2 cellular contexts compared by ENCODE assay signal in the genomic region with DNA sequence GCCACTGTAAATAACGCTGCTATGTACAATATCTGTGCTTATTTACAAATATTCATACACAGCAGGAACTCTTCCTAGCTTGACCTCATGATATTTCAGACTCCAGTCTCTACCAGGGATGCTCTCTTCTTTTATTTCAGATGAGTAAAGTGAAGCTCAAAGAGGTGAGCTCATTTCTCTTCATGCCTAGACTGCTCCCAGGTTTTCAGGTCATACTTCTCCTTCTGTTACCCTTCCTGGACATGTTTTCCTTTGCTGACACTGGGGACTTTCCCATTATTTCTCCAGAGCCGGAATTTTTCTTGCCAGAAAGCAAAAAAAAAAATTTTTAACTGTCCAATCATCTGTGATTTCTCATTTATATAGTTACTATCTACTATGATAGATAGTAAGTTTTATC.
TF ChIP-seq lines count a peak whose summit lies in the region.

No MANE protein-coding gene starts in this region.

TF ChIP-seq in GM12878, 131 proteins besides CTCF, POLR2A, EP300 and RAD21:
- TF ChIP-seq, protein P1, sequence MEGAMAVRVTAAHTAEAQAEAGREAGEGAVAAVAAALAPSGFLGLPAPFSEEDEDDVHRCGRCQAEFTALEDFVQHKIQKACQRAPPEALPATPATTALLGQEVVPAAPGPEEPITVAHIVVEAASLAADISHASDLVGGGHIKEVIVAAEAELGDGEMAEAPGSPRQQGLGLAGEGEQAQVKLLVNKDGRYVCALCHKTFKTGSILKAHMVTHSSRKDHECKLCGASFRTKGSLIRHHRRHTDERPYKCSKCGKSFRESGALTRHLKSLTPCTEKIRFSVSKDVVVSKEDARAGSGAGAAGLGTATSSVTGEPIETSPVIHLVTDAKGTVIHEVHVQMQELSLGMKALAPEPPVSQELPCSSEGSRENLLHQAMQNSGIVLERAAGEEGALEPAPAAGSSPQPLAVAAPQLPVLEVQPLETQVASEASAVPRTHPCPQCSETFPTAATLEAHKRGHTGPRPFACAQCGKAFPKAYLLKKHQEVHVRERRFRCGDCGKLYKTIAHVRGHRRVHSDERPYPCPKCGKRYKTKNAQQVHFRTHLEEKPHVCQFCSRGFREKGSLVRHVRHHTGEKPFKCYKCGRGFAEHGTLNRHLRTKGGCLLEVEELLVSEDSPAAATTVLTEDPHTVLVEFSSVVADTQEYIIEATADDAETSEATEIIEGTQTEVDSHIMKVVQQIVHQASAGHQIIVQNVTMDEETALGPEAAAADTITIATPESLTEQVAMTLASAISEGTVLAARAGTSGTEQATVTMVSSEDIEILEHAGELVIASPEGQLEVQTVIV (IDR thresholded peaks at IDR 0.05; ENCODE audit: borderline replicate concordance, partially characterized antibody) = no peak
- TF ChIP-seq CREB1 (IDR thresholded peaks at IDR 0.05; ENCODE audit: low read depth) (no peak), NKRF (conservative IDR thresholded peaks at IDR 0.05) (no peak), ZNF24 (IDR thresholded peaks at IDR 0.05) (no peak), JUND (IDR thresholded peaks at IDR 0.05; ENCODE audit: low read depth, low read length) (no peak), RCOR1 (conservative IDR thresholded peaks at IDR 0.05; ENCODE audit: low read depth, low read length) (no peak), ZZZ3 (IDR thresholded peaks at IDR 0.05; ENCODE audit: control insufficient read depth, insufficient read length, low read depth) (no peak), BHLHE40 (IDR thresholded peaks at IDR 0.05; ENCODE audit: borderline replicate concordance in 1 of 2, low read depth in 2 of 2, low read length in 1 of 2) (no peak), ZNF384 (IDR thresholded peaks at IDR 0.05; ENCODE audit: borderline replicate concordance, low read depth, low read length) (no peak), JUNB (IDR thresholded peaks at IDR 0.05) (no peak)
- TF ChIP-seq, protein P2, sequence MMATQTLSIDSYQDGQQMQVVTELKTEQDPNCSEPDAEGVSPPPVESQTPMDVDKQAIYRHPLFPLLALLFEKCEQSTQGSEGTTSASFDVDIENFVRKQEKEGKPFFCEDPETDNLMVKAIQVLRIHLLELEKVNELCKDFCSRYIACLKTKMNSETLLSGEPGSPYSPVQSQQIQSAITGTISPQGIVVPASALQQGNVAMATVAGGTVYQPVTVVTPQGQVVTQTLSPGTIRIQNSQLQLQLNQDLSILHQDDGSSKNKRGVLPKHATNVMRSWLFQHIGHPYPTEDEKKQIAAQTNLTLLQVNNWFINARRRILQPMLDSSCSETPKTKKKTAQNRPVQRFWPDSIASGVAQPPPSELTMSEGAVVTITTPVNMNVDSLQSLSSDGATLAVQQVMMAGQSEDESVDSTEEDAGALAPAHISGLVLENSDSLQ (IDR thresholded peaks at IDR 0.05) = no peak

TF ChIP-seq in GM12891, 5 proteins besides CTCF, POLR2A, EP300 and RAD21 (continued from another document):
- TF ChIP-seq SPI1 (IDR thresholded peaks at IDR 0.05; ENCODE audit: low read depth, low read length) = no peak
- no peak for TF ChIP-seq TAF1 (IDR thresholded peaks at IDR 0.05; ENCODE audit: low read depth, low read length)
- TF ChIP-seq POU2F2 (IDR thresholded peaks at IDR 0.05; ENCODE audit: low read depth, low read length) = no peak
